ENCODE assay signal across 8 cellular contexts in genomic region chr1:226736908-226737818, GRCh38. TPM values are rescaled to one million over a fixed set of nuclear protein-coding genes. Genes with fewer than 3 reads are reported as not detected.
DNase-seq lines count a peak whose midpoint lies in the region; ATAC-seq, FAIRE-seq and TF ChIP-seq lines count a peak whose summit lies in the region.

No MANE protein-coding gene starts in this region.

- H3K4me1 ChIP-seq in BE2C, result no peaks in the 10 kb centered on the region
- H3K4me1 ChIP-seq in HepG2 (ENCODE audit: insufficient read depth, low read length), result peaks cover 15% of the 10 kb centered on the region

- TF ChIP-seq CTCF in BE2C (IDR thresholded peaks at IDR 0.05; ENCODE audit: low read depth, low read length), result no peak
- no peak for TF ChIP-seq CTCF in HepG2 (CRISPR knock-in tag; IDR thresholded peaks at IDR 0.05)

- H3K27ac Mint-ChIP-seq in dendritic cell treated with granulocyte-macrophage colony-stimulating factor and Interleukin-4, amounts not matched to agents 40 ng/mL and 50 ng/mL, for 4 days, result peak overlapping the region; percentile 92
- peak overlapping the region; percentile 94 for H3K27ac Mint-ChIP-seq in stimulated activated naive B cell treated with anti-CD40 and anti-IgM and Interleukin-4, amounts not matched to agents 10 μg/mL and 1 μg/mL and 100 μg/mL, for 72 hours

- no peaks in the 10 kb centered on the region for H3K9me3 Mint-ChIP-seq in dendritic cell treated with granulocyte-macrophage colony-stimulating factor and Interleukin-4, amounts not matched to agents 40 ng/mL and 50 ng/mL, for 4 days
- H3K9me3 Mint-ChIP-seq in stimulated activated naive B cell treated with anti-CD40 and anti-IgM and Interleukin-4, amounts not matched to agents 10 μg/mL and 1 μg/mL and 100 μg/mL, for 72 hours, result no peaks in the 10 kb centered on the region

- POLR2A ChIA-PET in HepG2 (lab: Yijun Ruan, JAX), result no interaction called here

- peaks cover 2% of the 10 kb centered on the region; the same call in 1 of the 2 replicates for H3K9me3 ChIP-seq in BE2C
- H3K9me3 ChIP-seq in HepG2 (ENCODE audit: low read length), result no peaks in the 10 kb centered on the region

- no peak overlapping the region for H3K27ac ChIP-seq in HepG2 (ENCODE audit: extremely low read length, insufficient read depth, low read length)

- H3K27me3 ChIP-seq in BE2C, result peaks cover 54% of the 10 kb centered on the region
- H3K27me3 ChIP-seq in HepG2 (ENCODE audit: control insufficient read depth in 1 of 2, insufficient read depth in 2 of 2, low read length in 2 of 2), result peaks cover 14 to 81% of the 10 kb centered on the region in 2 experiments

- peaks cover 40% of the 10 kb centered on the region for H3K4me1 Mint-ChIP-seq in dendritic cell treated with granulocyte-macrophage colony-stimulating factor and Interleukin-4, amounts not matched to agents 40 ng/mL and 50 ng/mL, for 4 days (ENCODE audit: low read depth)
- H3K4me1 Mint-ChIP-seq in stimulated activated naive B cell treated with anti-CD40 and anti-IgM and Interleukin-4, amounts not matched to agents 10 μg/mL and 1 μg/mL and 100 μg/mL, for 72 hours, result peaks cover 39 to 62% of the 10 kb centered on the region in 2 donors

- peak overlapping the region; percentile 91 for H3K4me3 Mint-ChIP-seq in dendritic cell treated with granulocyte-macrophage colony-stimulating factor and Interleukin-4, amounts not matched to agents 40 ng/mL and 50 ng/mL, for 4 days
- H3K4me3 Mint-ChIP-seq in stimulated activated naive B cell treated with anti-CD40 and anti-IgM and Interleukin-4, amounts not matched to agents 10 μg/mL and 1 μg/mL and 100 μg/mL, for 72 hours, result peak overlapping the region; percentile 88 to 95

- H3K9ac ChIP-seq in HepG2 (ENCODE audit: insufficient read depth, low read depth, low read length), result no peak overlapping the region

- peak; percentile 38 for ATAC-seq in GM19023 (IDR thresholded peaks at IDR 0.05; ENCODE audit: unreplicated experiment)
- peak; percentile 34 for ATAC-seq in HG03460 (IDR thresholded peaks at IDR 0.05; ENCODE audit: unreplicated experiment)
- peak; percentile 55 to 60 for ATAC-seq in activated CD4-positive, CD25-positive, alpha-beta regulatory T cell treated with anti-CD3 and anti-CD28 coated beads, Interleukin-2, amount 50 U/mL, for 24 hours
- ATAC-seq in HepG2, result peak; percentile 57
- ATAC-seq in stimulated activated naive B cell treated with anti-CD40 and anti-IgM and Interleukin-4, amounts not matched to agents 10 μg/mL and 1 μg/mL and 100 μg/mL, for 72 hours (replicated peaks), result peak; percentile 47 to 53

- H3K4me2 ChIP-seq in HepG2 (ENCODE audit: low read depth, low read length), result peak overlapping the region; percentile 55

- H3K27me3 Mint-ChIP-seq in dendritic cell treated with granulocyte-macrophage colony-stimulating factor and Interleukin-4, amounts not matched to agents 40 ng/mL and 50 ng/mL, for 4 days, result no peaks in the 10 kb centered on the region
- no peaks in the 10 kb centered on the region for H3K27me3 Mint-ChIP-seq in stimulated activated naive B cell treated with anti-CD40 and anti-IgM and Interleukin-4, amounts not matched to agents 10 μg/mL and 1 μg/mL and 100 μg/mL, for 72 hours

- H2AFZ ChIP-seq in HepG2 (ENCODE audit: low read length), result no peak overlapping the region

- TF ChIP-seq EP300 in HepG2 (IDR thresholded peaks at IDR 0.05; ENCODE audit: low read depth in 2 of 2, low read length in 2 of 2) (no peak), HepG2 (CRISPR knock-in tag; IDR thresholded peaks at IDR 0.05; ENCODE audit: borderline replicate concordance) (no peak)

- FAIRE-seq in HepG2 (lab: Jason Lieb, UNC), result no peak

- peaks cover 59% of the 10 kb centered on the region for H3K36me3 Mint-ChIP-seq in dendritic cell treated with granulocyte-macrophage colony-stimulating factor and Interleukin-4, amounts not matched to agents 40 ng/mL and 50 ng/mL, for 4 days (ENCODE audit: low read depth)
- H3K36me3 Mint-ChIP-seq in stimulated activated naive B cell treated with anti-CD40 and anti-IgM and Interleukin-4, amounts not matched to agents 10 μg/mL and 1 μg/mL and 100 μg/mL, for 72 hours, result peaks cover 35 to 45% of the 10 kb centered on the region in 2 donors

- no peak for TF ChIP-seq RAD21 in HepG2 (CRISPR knock-in tag; IDR thresholded peaks at IDR 0.05)

- TF ChIP-seq POLR2A in HepG2 (IDR thresholded peaks at IDR 0.05; ENCODE audit: insufficient read depth in 1 of 2, low read depth in 2 of 2, low read length in 2 of 2), result no peak

- peak overlapping the region; percentile 65 for H3K4me3 ChIP-seq in BE2C (ENCODE audit: low read depth, low read length)
- peak overlapping the region in 1 of 3 experiments; percentile 49; a peak in 1 of 6 replicates for H3K4me3 ChIP-seq in HepG2 (replicated peaks in 1 of 3; ENCODE audit: insufficient read depth in 1 of 3, low read depth in 2 of 3, low read length in 3 of 3)

- H3K79me2 ChIP-seq in HepG2 (ENCODE audit: insufficient read depth, low read length), result no peaks in the 10 kb centered on the region

- BruUV-seq in HepG2 (replicated peaks; lab: Mats Ljungman, UMichigan), result no TSS peak

- in situ Hi-C loops in HepG2 (cut with HindIII; ENCODE audit: extremely low pct_ligation_motif_present, low pct_unique_long_range_greater_than_20kb), result no loop called here

- H3K36me3 ChIP-seq in BE2C, result no peaks in the 10 kb centered on the region
- no peaks in the 10 kb centered on the region for H3K36me3 ChIP-seq in HepG2 (replicated peaks in 1 of 2; ENCODE audit: control insufficient read depth in 1 of 2, insufficient read depth in 2 of 2, low read length in 2 of 2)

- 0 out of 2 replicates have a peak, but pooled peaks cover 2% of the 10 kb centered on the region for H4K20me1 ChIP-seq in HepG2 (ENCODE audit: insufficient read depth, low read length)

- intact Hi-C loops in dendritic cell treated with granulocyte-macrophage colony-stimulating factor and Interleukin-4, amounts not matched to agents 40 ng/mL and 50 ng/mL, for 4 days (cut with micrococcal nuclease), result loop anchor here (5.0 to 10.0 kb wide), 2 partner anchors 35 to 62 kb away; no protein-coding TSS in a partner anchor
- intact Hi-C loops in HepG2 (cut with micrococcal nuclease; ENCODE audit: unreplicated experiment), result no loop called here

- peak; percentile 61 for DNase-seq in BE2C
- no peak for DNase-seq in HepG2 (ENCODE audit: low spot score)
- DNase-seq in stimulated activated naive B cell treated with anti-CD40 and anti-IgM and Interleukin-4, amounts not matched to agents 10 μg/mL and 1 μg/mL and 100 μg/mL, for 72 hours, result no peak
- no peak for DNase-seq in HK-2 (ENCODE audit: unreplicated experiment)

- CTCF ChIA-PET in HepG2 (lab: Yijun Ruan, JAX; ENCODE audit: low intra/inter-chr PET ratio, low total read pairs), result no interaction called here

- WGBS in HepG2 (ENCODE audit: low lambda C conversion rate), result 0% methylated on average over 2 of the region's 89 CpGs

TF ChIP-seq in HepG2, 621 proteins besides CTCF, POLR2A, EP300 and RAD21:
- no peak for TF ChIP-seq ZNF737 (CRISPR knock-in tag; IDR thresholded peaks at IDR 0.05; ENCODE audit: borderline replicate concordance)
- TF ChIP-seq HNRNPLL (IDR thresholded peaks at IDR 0.05; ENCODE audit: low read depth, low read length, poor library complexity, severe bottlenecking), result peak; percentile 79
- no peak for TF ChIP-seq ZNF713 (CRISPR knock-in tag; IDR thresholded peaks at IDR 0.05)

RNA-seq across cellular contexts. Expression of gene ITPKB, which starts 1.9 kb away (rescaled TPM):
- polyA plus RNA-seq in BE2C (2012; ENCODE audit: insufficient read depth, insufficient read length, low read depth), result 0.25 TPM
- not detected in 2 replicates for total RNA-seq in HepG2 (2016; rRNA removed; fragmentation: Illumina TruSeq; extraction: Trizol)
- total RNA-seq in HepG2 (2016; cell fraction: cytosol; rRNA removed; fragmentation: Illumina TruSeq; extraction: Trizol; ENCODE audit: low read depth), result not detected in 2 replicates
- total RNA-seq in HepG2 (2016; cell fraction: insoluble cytoplasmic fraction; rRNA removed; fragmentation: Illumina TruSeq; extraction: Trizol), result not detected in 2 replicates
- total RNA-seq in HepG2 (2016; cell fraction: membrane; rRNA removed; fragmentation: Illumina TruSeq; extraction: Trizol), result not detected in 2 replicates
- total RNA-seq in HepG2 (2016; cell fraction: nucleus; rRNA removed; fragmentation: Illumina TruSeq; extraction: Trizol), result not detected in 2 replicates
- polyA plus RNA-seq in HepG2 (2011; rRNA removed), result not detected in 2 replicates
- not detected in 2 replicates for polyA plus RNA-seq in HepG2 (2011; cell fraction: cytosol; rRNA removed)
- not detected in 2 replicates for polyA plus RNA-seq in HepG2 (2011; cell fraction: nucleus; rRNA removed)
- polyA plus RNA-seq in HepG2 (2012), result not detected in 2 replicates
- not detected in 2 replicates for polyA plus RNA-seq in HepG2 (2016; cell fraction: cytosol; fragmentation: Illumina TruSeq; extraction: Trizol; ENCODE audit: low read depth)
- polyA plus RNA-seq in HepG2 (2016; cell fraction: insoluble cytoplasmic fraction; fragmentation: Illumina TruSeq; extraction: Trizol; ENCODE audit: low read depth), result not detected in 2 replicates
- polyA plus RNA-seq in HepG2 (2016; cell fraction: membrane; fragmentation: Illumina TruSeq; extraction: Trizol; ENCODE audit: low read depth), result not detected in 2 replicates
- not detected in 2 replicates for polyA plus RNA-seq in HepG2 (2016; cell fraction: nucleus; fragmentation: Illumina TruSeq; extraction: Trizol; ENCODE audit: insufficient read depth, low read depth)
- 0.84 TPM in 1 of 2 replicates, not detected in the other for polyA minus RNA-seq in HepG2 (2011; rRNA and poly(A)+ RNA removed; ENCODE audit: low replicate concordance)
- not detected in 2 replicates for polyA minus RNA-seq in HepG2 (2011; cell fraction: cytosol; rRNA and poly(A)+ RNA removed)
- not detected in 2 replicates for polyA minus RNA-seq in HepG2 (2011; cell fraction: nucleus; rRNA and poly(A)+ RNA removed)
